ENCODE assay signal across 9 cellular contexts in genomic region chr2:174729797-174730529, GRCh38. TPM values are rescaled to one million over a fixed set of nuclear protein-coding genes. Genes with fewer than 3 reads are reported as not detected.
DNase-seq lines count a peak whose midpoint lies in the region; ATAC-seq, FAIRE-seq and TF ChIP-seq lines count a peak whose summit lies in the region.
"Had no signal": no experiment of that assay in that cellular context is flagged by ENCODE, and none has a peak within 500 bp of the region (broad histone marks: within the 10 kb centered on the region; RNA-seq: fewer than 3 reads in every experiment).

No MANE protein-coding gene starts in this region.

- no peak for TF ChIP-seq RAD21 in GM12878 (IDR thresholded peaks at IDR 0.05; ENCODE audit: insufficient read depth, low read depth, low read length)

- in situ Hi-C loops in GM12878 (cut with MboI) = no loop called here

- DNase-seq in AG08396 (ENCODE audit: low spot score) (peak; percentile 43), NCI-H510A (lab: John Stamatoyannopoulos, UW) (peak; percentile 68), GM12878 (ENCODE audit: low read depth, low spot score) (no peak), keratinocyte (ENCODE audit: low read depth, low spot score) (no peak), mucosa of gallbladder (ENCODE audit: low spot score) (no peak)
- peak; percentile 62 to 71 for DNase-seq in stimulated activated CD4-positive, alpha-beta T cell treated with anti-CD3 and anti-CD28 coated beads, Interleukin-2, amount 100 ng/mL, for 24 hours

- H3K4me2 ChIP-seq in GM12878 (ENCODE audit: control insufficient read depth, insufficient read depth) = no peak overlapping the region
- H3K4me2 ChIP-seq in keratinocyte (ENCODE audit: control insufficient read depth, extremely low read depth, insufficient read depth, low read depth, low read length) = peak overlapping the region; percentile 49

- no peak overlapping the region for H3K27ac ChIP-seq in GM12878 (ENCODE audit: control insufficient read depth, insufficient read depth)
- H3K27ac ChIP-seq in keratinocyte (ENCODE audit: control insufficient read depth, insufficient read depth, low read length) = no peak overlapping the region

- H3K4me1 ChIP-seq in GM12878 (ENCODE audit: control insufficient read depth, insufficient read depth, low read length) = no peaks in the 10 kb centered on the region
- peaks cover 5% of the 10 kb centered on the region for H3K4me1 ChIP-seq in keratinocyte (ENCODE audit: control insufficient read depth, extremely low read depth, insufficient read depth, low read length)

- no peak for FAIRE-seq in GM12878 (lab: Jason Lieb, UNC)
- FAIRE-seq in keratinocyte (lab: Jason Lieb, UNC) = no peak

- dilution Hi-C loops in keratinocyte (cut with MboI; ENCODE audit: extremely low pct_ligation_motif_present, low sequenced_read_pairs) = no loop called here

- peaks cover 9 to 12% of the 10 kb centered on the region in 2 experiments for H3K27me3 ChIP-seq in GM12878 (replicated peaks in 1 of 2; ENCODE audit: control insufficient read depth in 2 of 2, insufficient read depth in 2 of 2, low read length in 1 of 2)
- H3K27me3 ChIP-seq in keratinocyte (ENCODE audit: control insufficient read depth, extremely low read depth, insufficient read depth, low read length) = peaks cover 36% of the 10 kb centered on the region

- H2AFZ ChIP-seq in GM12878 (ENCODE audit: control insufficient read depth, low read depth, low read length) = no peak overlapping the region
- H2AFZ ChIP-seq in keratinocyte (ENCODE audit: control insufficient read depth, low read length) = peak overlapping the region; percentile 20

- TF ChIP-seq EP300 in GM12878 (IDR thresholded peaks at IDR 0.05; ENCODE audit: borderline replicate concordance in 1 of 2, control insufficient read depth in 1 of 2, low read depth in 2 of 2, low read length in 2 of 2) = no peak

- H4K20me1 ChIP-seq in GM12878 (ENCODE audit: control insufficient read depth, insufficient read depth) (no peaks in the 10 kb centered on the region), keratinocyte (ENCODE audit: control insufficient read depth, extremely low read depth, insufficient read depth, low read length) (no peaks in the 10 kb centered on the region)

- H3K9ac ChIP-seq in GM12878 (ENCODE audit: control insufficient read depth, insufficient read depth, low read length) = no peak overlapping the region
- H3K9ac ChIP-seq in keratinocyte (ENCODE audit: control insufficient read depth, extremely low read depth, insufficient read depth, low read length) = no peak overlapping the region

- no peaks in the 10 kb centered on the region for H3K79me2 ChIP-seq in GM12878 (ENCODE audit: control insufficient read depth, insufficient read depth, low read length)
- no peaks in the 10 kb centered on the region for H3K79me2 ChIP-seq in keratinocyte (ENCODE audit: control insufficient read depth, insufficient read depth, low read length)

- H3K9me3 ChIP-seq in GM12878 (replicated peaks; ENCODE audit: control insufficient read depth, insufficient read depth, low read length) (no peaks in the 10 kb centered on the region), keratinocyte (ENCODE audit: control insufficient read depth, low read depth, low read length) (no peaks in the 10 kb centered on the region)

- TF ChIP-seq CTCF in GM12878 (IDR thresholded peaks at IDR 0.05 in 2 of 3, conservative IDR thresholded peaks at IDR 0.05 in 1 of 3; ENCODE audit: control insufficient read depth in 2 of 3, extremely low read depth in 1 of 3, insufficient read depth in 1 of 3, low read depth in 3 of 3, low read length in 3 of 3) (no peak), keratinocyte (optimal IDR thresholded peaks at IDR 0.05 in 1 of 3, IDR thresholded peaks at IDR 0.05 in 1 of 3, conservative IDR thresholded peaks at IDR 0.05 in 1 of 3; ENCODE audit: extremely low read depth in 1 of 3, insufficient read depth in 2 of 3, low read length in 3 of 3) (no peak)

- H3K4me3 ChIP-seq in GM12878 = no peak overlapping the region
- H3K4me3 ChIP-seq in keratinocyte (ENCODE audit: control insufficient read depth in 2 of 3, extremely low read depth in 1 of 3, insufficient read depth in 2 of 3, low read depth in 1 of 3, low read length in 3 of 3) = peak overlapping the region; percentile 2 to 35 (median 6)

- no peaks in the 10 kb centered on the region for H3K36me3 ChIP-seq in GM12878 (ENCODE audit: control insufficient read depth in 2 of 2, insufficient read depth in 2 of 2, low read length in 1 of 2)
- H3K36me3 ChIP-seq in keratinocyte (ENCODE audit: control insufficient read depth in 2 of 2, extremely low read depth in 1 of 2, insufficient read depth in 2 of 2, low read length in 2 of 2) = no peaks in the 10 kb centered on the region

- intact Hi-C loops in GM12878 (cut with micrococcal nuclease; ENCODE audit: unreplicated experiment) = no loop called here

- ATAC-seq in GM12878 (peak; percentile 48), HG03439 (IDR thresholded peaks at IDR 0.05; ENCODE audit: unreplicated experiment) (no peak), GM21423 (IDR thresholded peaks at IDR 0.05; ENCODE audit: unreplicated experiment) (no peak)

- no TSS peak for BruUV-seq in GM12878 (replicated peaks; lab: Mats Ljungman, UMichigan)

- RAD21 ChIA-PET in GM12878 (lab: Charles Lee; ENCODE audit: unreplicated experiment) = no interaction called here

- TF ChIP-seq POLR2A in GM12878 (IDR thresholded peaks at IDR 0.05; ENCODE audit: low read depth, low read length) = no peak

- SMC1A ChIA-PET in GM12878 (lab: Charles Lee; ENCODE audit: uncharacterized antibody, unreplicated experiment) = no interaction called here

- POLR2A ChIA-PET in GM12878 (lab: Charles Lee) = no interaction called here

- 23% methylated on average over 53 of the region's 56 CpGs for WGBS in GM12878 (ENCODE audit: insufficient coverage, insufficient replicate concordance, low lambda C conversion rate, missing lambda C conversion rate)

- CTCF ChIA-PET in GM12878 (lab: Yijun Ruan, JAX) = interaction anchor here (0.7 kb wide), 1 partner anchor 19 kb away, joined by 3 read pairs; no protein-coding TSS in a partner anchor

- H3K9me1 ChIP-seq in keratinocyte (ENCODE audit: control insufficient read depth, extremely low read depth, insufficient read depth, low read length) = no peaks in the 10 kb centered on the region

TF ChIP-seq in GM12878, 131 proteins besides CTCF, POLR2A, EP300 and RAD21 (continues in another document):
- no peak for TF ChIP-seq ZNF24 (IDR thresholded peaks at IDR 0.05)
- TF ChIP-seq EGR1 (IDR thresholded peaks at IDR 0.05; ENCODE audit: borderline replicate concordance in 1 of 2, low read depth in 2 of 2, low read length in 2 of 2) = no peak
- no peak for TF ChIP-seq GABPA (IDR thresholded peaks at IDR 0.05; ENCODE audit: low read depth)
- no peak for TF ChIP-seq POU2F2 (IDR thresholded peaks at IDR 0.05; ENCODE audit: borderline replicate concordance, low read depth, low read length)
- no peak for TF ChIP-seq PML (IDR thresholded peaks at IDR 0.05; ENCODE audit: low read length)
- no peak for TF ChIP-seq E2F8 (IDR thresholded peaks at IDR 0.05; ENCODE audit: low read depth, partially characterized antibody)

RNA-seq across cellular contexts. Expression of gene CHRNA1, which starts 34.3 kb away (rescaled TPM):
- not detected in 2 replicates for total RNA-seq in GM12878 (2013; cell fraction: nucleolus; rRNA removed)
- not detected in 2 replicates for total RNA-seq in GM12878 (2014; rRNA removed)
- total RNA-seq in GM12878 (2014; rRNA removed; fragmentation: Illumina TruSeq; extraction: Trizol) = not detected in 2 replicates
- total RNA-seq in GM12878 (2021) = not detected in 2 replicates
- not detected for polyA plus RNA-seq in GM12878 (2011; ENCODE audit: low read depth)
- 0.05 and 0.06 TPM in 2 replicates for polyA plus RNA-seq in GM12878 (2011; rRNA removed)
- 0.05 and 0.09 TPM in 2 replicates for polyA plus RNA-seq in GM12878 (2011; cell fraction: cytosol; rRNA removed)
- polyA plus RNA-seq in GM12878 (2011; cell fraction: nucleus; rRNA removed) = 0.07 TPM in 1 of 2 replicates, not detected in the other
- polyA plus RNA-seq in GM12878 (2012) = not detected in 2 replicates
- not detected in 2 replicates for polyA plus RNA-seq in GM12878 (2014; fragmentation: Illumina TruSeq; extraction: Trizol)
- polyA plus RNA-seq in GM12878 (2014; fragmentation: Nextera tagmentation; extraction: Ambion mirVana) = not detected
- not detected in 2 replicates for polyA plus RNA-seq in GM12878 (2014; rRNA removed)
- under 1 TPM in 1 of 2 experiments, not detected in 1; 0.14 TPM for polyA plus RNA-seq in GM12878 (2016; fragmentation: Nextera tagmentation; extraction: Ambion mirVana)
- polyA minus RNA-seq in GM12878 (2011; rRNA and poly(A)+ RNA removed) = 0.15 TPM in 1 of 2 replicates, not detected in the other
- not detected in 2 replicates for polyA minus RNA-seq in GM12878 (2011; cell fraction: cytosol; rRNA and poly(A)+ RNA removed)
- polyA minus RNA-seq in GM12878 (2011; cell fraction: nucleus; rRNA and poly(A)+ RNA removed) = 0.24 TPM in 1 of 2 replicates, not detected in the other
- polyA plus RNA-seq in keratinocyte = 0.05 TPM in 1 of 3 replicates, not detected in the others
- polyA plus RNA-seq in keratinocyte (2011; ENCODE audit: low read depth) = not detected
- polyA plus RNA-seq in keratinocyte (2011; cell fraction: cytosol; rRNA removed) = not detected in 2 replicates
- polyA plus RNA-seq in keratinocyte (2011; cell fraction: nucleus; rRNA removed) = not detected in 2 replicates
- 0.07 TPM in 1 of 2 replicates, not detected in the other for polyA plus RNA-seq in keratinocyte (2012; ENCODE audit: low replicate concordance)
- not detected in 3 replicates for polyA minus RNA-seq in keratinocyte
- polyA minus RNA-seq in keratinocyte (2011; cell fraction: cytosol; rRNA and poly(A)+ RNA removed) = not detected
- not detected in 2 replicates for polyA minus RNA-seq in keratinocyte (2011; cell fraction: nucleus; rRNA and poly(A)+ RNA removed)
- not detected for total RNA-seq in mucosa of gallbladder
- total RNA-seq: temporal lobe had no signal

Comparison
In these comparisons a context has a peak if more than half of its experiments do, and no peak if none do; other contexts are left out.
1. DNase-seq: peak in AG08396 (single experiment), NCI-H510A (single experiment) and stimulated activated CD4-positive, alpha-beta T cell treated with anti-CD3 and anti-CD28 coated beads, Interleukin-2, amount 100 ng/mL, for 24 hours (2 of 2); none in GM12878 (single experiment), keratinocyte (single experiment) and mucosa of gallbladder (single experiment).